ENCODE assay signal across 14 cellular contexts in genomic region chrX:129123795-129124194, GRCh38.
"Had no signal": no experiment of that assay in that cellular context is flagged by ENCODE, and none has a peak within 500 bp of the region (broad histone marks: within the 10 kb centered on the region; RNA-seq: fewer than 3 reads in every experiment).

No MANE protein-coding gene starts in this region.

- H3K36me3 ChIP-seq: neutrophil, right atrium auricular region had no signal

- H3K4me1 ChIP-seq: right atrium auricular region had no signal

- DNase-seq: cortex of kidney; dorsolateral prefrontal cortex; effector CD8-positive, alpha-beta T cell; foreskin melanocyte; head of caudate nucleus; hippocampal formation; left colon; mammary epithelial cell; naive thymus-derived CD8-positive, alpha-beta T cell; stimulated activated CD4-positive, alpha-beta T cell treated with anti-CD3 and anti-CD28 coated beads, Interleukin-2, amount 100 ng/mL, for 48 hours; stimulated activated naive CD4-positive, alpha-beta T cell treated with Interleukin-2 at 50 U/mL for 16 hours had no signal

- ATAC-seq: left colon; naive thymus-derived CD8-positive, alpha-beta T cell had no signal

- H3K27ac ChIP-seq: dorsolateral prefrontal cortex, neutrophil, right atrium auricular region had no signal

- H3K9me3 ChIP-seq: neutrophil, right atrium auricular region had no signal

- H3K4me3 ChIP-seq: dorsolateral prefrontal cortex, right atrium auricular region, smooth muscle cell had no signal
